Comparison of ENCODE assay signal across 8 cellular contexts in genomic region chr1:8858112-8858668, GRCh38. TPM values are rescaled to one million over a fixed set of nuclear protein-coding genes. Genes with fewer than 3 reads are reported as not detected.
A peak's percentile ranks its signal among the peaks of the same experiment; 100 is the strongest.
DNase-seq lines count a peak whose midpoint lies in the region; ATAC-seq lines count a peak whose summit lies in the region.

No MANE protein-coding gene starts in this region.

- H3K36me3 ChIP-seq in ACC112 (ENCODE audit: insufficient read depth, low read length) (peaks cover 36% of the 10 kb centered on the region), adipocyte (ENCODE audit: control insufficient read depth, insufficient read depth, low read length, severe bottlenecking) (peaks cover 56% of the 10 kb centered on the region)

- no peak overlapping the region for H2AFZ ChIP-seq in ACC112 (ENCODE audit: low read length, unreplicated experiment)

- DNase-seq in HuH-7 (ENCODE audit: low spot score) (peak; percentile 48), adipocyte (ENCODE audit: low read depth) (peak; percentile 82), left lobe of liver (ENCODE audit: low spot score) (no peak), GM19240 (ENCODE audit: insufficient read length, low spot score) (no peak), NCI-H345 treated with DMSO at 0.1 percent for 48 hours (lab: John Stamatoyannopoulos, UW; ENCODE audit: unreplicated experiment) (no peak)

- H3K4me3 ChIP-seq in ACC112 (ENCODE audit: low read depth, low read length) (no peak overlapping the region), adipocyte (ENCODE audit: low read length) (no peak overlapping the region)

- peak overlapping the region; percentile 21; the same call in 1 of the 2 replicates for H3K27ac ChIP-seq in ACC112 (ENCODE audit: low read depth, low read length)

- no peaks in the 10 kb centered on the region for H3K9me3 ChIP-seq in adipocyte (ENCODE audit: control insufficient read depth, low read length)

- ATAC-seq in left lobe of liver (peak; percentile 24), GM18867 (IDR thresholded peaks at IDR 0.05; ENCODE audit: unreplicated experiment) (no peak), HG02973 (IDR thresholded peaks at IDR 0.05; ENCODE audit: unreplicated experiment) (no peak)

- peaks cover 2% of the 10 kb centered on the region for H3K79me2 ChIP-seq in ACC112 (ENCODE audit: control insufficient read depth, insufficient read depth, low read length, unreplicated experiment)

- H3K4me1 ChIP-seq in ACC112 (ENCODE audit: control insufficient read depth, insufficient read depth, low read length, unreplicated experiment) (peaks cover 44% of the 10 kb centered on the region), adipocyte (ENCODE audit: control insufficient read depth, insufficient read depth, low read length) (peaks cover 41% of the 10 kb centered on the region)

- no peak overlapping the region for H3K9ac ChIP-seq in adipocyte (ENCODE audit: low read length)

- H3K27me3 ChIP-seq in ACC112 (ENCODE audit: insufficient read depth, low read length) (no peaks in the 10 kb centered on the region), adipocyte (replicated peaks; ENCODE audit: control insufficient read depth, insufficient read depth, low read length) (no peaks in the 10 kb centered on the region)

RNA-seq across cellular contexts. Expression of gene ENO1, which starts 20.3 kb away (rescaled TPM):
- 382 TPM for total RNA-seq in left lobe of liver

RNA-seq across cellular contexts. Expression of gene RERE, which starts 40.8 kb away (rescaled TPM):
- total RNA-seq in left lobe of liver, result 30.9 TPM

Comparison
In these comparisons a context has a peak if more than half of its experiments do, and no peak if none do; other contexts are left out.
1. DNase-seq: peak in HuH-7 (single experiment) and adipocyte (single experiment); none in left lobe of liver (single experiment), GM19240 (single experiment) and NCI-H345 treated with DMSO at 0.1 percent for 48 hours (single experiment).